ENCODE assay signal across 14 cellular contexts in genomic region chr7:151427705-151428392, GRCh38. TPM values are rescaled to one million over a fixed set of nuclear protein-coding genes. Genes with fewer than 3 reads are reported as not detected.
A peak's percentile ranks its signal among the peaks of the same experiment; 100 is the strongest.
DNase-seq lines count a peak whose midpoint lies in the region; ATAC-seq and TF ChIP-seq lines count a peak whose summit lies in the region.
"Had no signal": no experiment of that assay in that cellular context is flagged by ENCODE, and none has a peak within 500 bp of the region (broad histone marks: within the 10 kb centered on the region; RNA-seq: fewer than 3 reads in every experiment).

No MANE protein-coding gene starts in this region.

- no peak for ATAC-seq in esophagus mucosa

- CTCF ChIA-PET in AG04450 (lab: Charles Lee), result interaction anchor here (0.6 kb wide), 2 partner anchors 320 to 331 kb away, joined by 3 read pairs; no protein-coding TSS in a partner anchor

- H3K36me3 ChIP-seq in WERI-Rb-1, result no peaks in the 10 kb centered on the region
- H3K36me3 ChIP-seq: gastroesophageal sphincter, right atrium auricular region had no signal

- no peak for DNase-seq in AG04450 (ENCODE audit: low read depth, low spot score)
- DNase-seq in DMS 273 treated with DMSO at 0.1 percent for 48 hours (lab: John Stamatoyannopoulos, UW), result peak; percentile 27
- DNase-seq in WERI-Rb-1, result no peak
- no peak for DNase-seq in neural crest cell (ENCODE audit: low read depth, low spot score)
- no peak for DNase-seq in GDM1 (lab: John Stamatoyannopoulos, UW)
- no peak for DNase-seq in epidermal melanocyte (ENCODE audit: insufficient read length, low spot score)
- DNase-seq in LoVo (ENCODE audit: low spot score), result no peak
- DNase-seq: activated T-cell treated with anti-CD3 and anti-CD28 coated beads, Interleukin-2, amount 50 U/mL, for 1 hour; cerebellar nuclear complex had no signal

- H3K9me3 ChIP-seq in AG04450 (ENCODE audit: control insufficient read depth, insufficient read depth, low read length) (peaks cover 6% of the 10 kb centered on the region; the same call in 1 of the 2 replicates), WERI-Rb-1 (ENCODE audit: severe bottlenecking) (no peaks in the 10 kb centered on the region)
- H3K9me3 ChIP-seq: gastroesophageal sphincter, right atrium auricular region had no signal

- no peaks in the 10 kb centered on the region for H3K9me3 Mint-ChIP-seq in neural crest cell

- peak overlapping the region; percentile 61 for H3K27ac ChIP-seq in AG04450 (ENCODE audit: low read depth, low read length)
- peak overlapping the region; percentile 79 for H3K27ac ChIP-seq in WERI-Rb-1

- peaks cover 25% of the 10 kb centered on the region for H3K4me1 Mint-ChIP-seq in neural crest cell

- no peak for TF ChIP-seq CTCF in AG04450 (IDR thresholded peaks at IDR 0.05; ENCODE audit: low read depth, low read length)
- TF ChIP-seq CTCF in WERI-Rb-1 (IDR thresholded peaks at IDR 0.05; ENCODE audit: low read depth, low read length), result no peak
- TF ChIP-seq CTCF in neural crest cell (conservative IDR thresholded peaks at IDR 0.05), result no peak

- H3K4me3 ChIP-seq in AG04450 (ENCODE audit: low read depth, low read length) (no peak overlapping the region), WERI-Rb-1 (ENCODE audit: low read depth, low read length) (no peak overlapping the region)
- H3K4me3 ChIP-seq: gastroesophageal sphincter, right atrium auricular region had no signal

- POLR2A ChIA-PET in AG04450 (lab: Yijun Ruan, JAX), result interaction anchor here (0.6 kb wide), 1 partner anchor 116 kb away, joined by 6 read pairs; no protein-coding TSS in a partner anchor

- H3K27ac Mint-ChIP-seq in neural crest cell (ENCODE audit: unreplicated experiment), result peak overlapping the region; percentile 43

- no peaks in the 10 kb centered on the region for H3K27me3 Mint-ChIP-seq in neural crest cell (ENCODE audit: low read depth)

- H3K4me3 Mint-ChIP-seq in neural crest cell, result no peak overlapping the region

- H3K27me3 ChIP-seq in AG04450 (ENCODE audit: control insufficient read depth, insufficient read depth, low read length), result no peaks in the 10 kb centered on the region
- H3K27me3 ChIP-seq in WERI-Rb-1 (ENCODE audit: insufficient read depth, low read depth, severe bottlenecking), result no peaks in the 10 kb centered on the region
- H3K27me3 ChIP-seq: gastroesophageal sphincter, right atrium auricular region had no signal

- H3K36me3 Mint-ChIP-seq in neural crest cell (ENCODE audit: low read depth), result no peaks in the 10 kb centered on the region

RNA-seq across cellular contexts. Expression of gene CRYGN, which starts 12.1 kb away (rescaled TPM):
- not detected in 2 replicates for polyA plus RNA-seq in AG04450 (2011; rRNA removed)
- polyA minus RNA-seq in AG04450 (2011; rRNA and poly(A)+ RNA removed), result not detected in 2 replicates
- 0.16 and 0.32 TPM in 2 replicates for total RNA-seq in neural crest cell
- total RNA-seq in esophagus mucosa, result not detected
- total RNA-seq: lower leg skin; T-helper 1 cell treated with Interleukin-12 subunit alpha and Interleukin-12 subunit beta and Interleukin-4 antibody, amounts not matched to agents 30 ng/mL and 1 ng/mL, for 36 hours had no signal

RNA-seq across cellular contexts. Expression of gene WDR86, which starts 18.0 kb away (rescaled TPM):
- 0.15 and 0.17 TPM in 2 replicates for polyA plus RNA-seq in AG04450 (2011; rRNA removed)
- 0.65 and 0.83 TPM in 2 replicates for polyA minus RNA-seq in AG04450 (2011; rRNA and poly(A)+ RNA removed)
- total RNA-seq in neural crest cell (24.8 and 29.8 TPM in 2 replicates), esophagus mucosa (0.48 TPM)
- total RNA-seq: T-helper 1 cell treated with Interleukin-12 subunit alpha and Interleukin-12 subunit beta and Interleukin-4 antibody, amounts not matched to agents 30 ng/mL and 1 ng/mL, for 36 hours had no signal

Comparison
In these comparisons a context has a peak if more than half of its experiments do, and no peak if none do; other contexts are left out.
1. RNA of gene WDR86, which starts 18.0 kb away (total RNA-seq): 24.8 to 29.8 TPM in neural crest cell; 0.48 TPM in esophagus mucosa (single experiment); every median in the first group is over 10 times any median in the second.